8 cellular contexts compared by ENCODE assay signal in the genomic region with DNA sequence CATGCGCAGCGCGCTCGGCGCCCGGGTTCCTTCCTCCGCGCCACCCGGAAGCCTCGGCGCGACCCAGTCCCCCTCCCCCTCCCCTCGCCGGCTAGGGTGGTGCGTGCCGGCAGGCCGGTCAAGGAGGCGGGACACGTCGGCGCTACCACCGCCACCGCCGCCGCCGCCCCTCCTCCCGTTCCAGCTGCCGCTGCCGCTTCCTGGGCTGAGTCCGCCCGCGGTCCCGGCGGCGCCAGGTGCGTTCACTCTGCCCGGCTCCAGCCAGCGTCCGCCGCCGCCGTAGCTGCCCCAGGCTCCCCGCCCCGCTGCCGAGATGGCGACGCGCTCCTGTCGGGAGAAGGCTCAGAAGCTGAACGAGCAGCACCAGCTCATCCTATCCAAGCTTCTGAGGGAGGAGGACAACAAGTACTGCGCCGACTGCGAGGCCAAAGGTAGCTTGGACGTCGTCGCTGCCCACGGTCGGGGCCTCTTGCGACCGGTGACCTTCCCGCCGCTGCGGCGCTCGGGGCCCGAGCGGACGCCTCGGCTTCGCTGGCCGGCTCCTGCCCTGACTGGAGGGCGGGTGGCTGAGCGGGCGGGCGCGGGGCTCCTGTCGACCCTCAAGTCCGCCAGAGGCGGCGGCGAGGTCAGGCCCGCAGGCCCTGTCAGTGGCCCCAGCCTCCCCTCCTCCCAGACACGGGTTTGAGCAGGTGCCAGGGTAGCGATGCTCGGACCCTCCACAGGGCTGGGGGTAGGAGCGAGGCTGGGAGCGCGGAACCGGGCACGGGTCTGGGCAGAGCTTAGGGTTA. TPM values are rescaled to one million over a fixed set of nuclear protein-coding genes. Genes with fewer than 3 reads are reported as not detected.
DNase-seq lines count a peak whose midpoint lies in the region; ATAC-seq and TF ChIP-seq lines count a peak whose summit lies in the region.

TSS of gene SMAP1 (plus strand) at position 173 of the 788 bp plus-strand sequence. CDS start at position 314, 141 bp downstream.

- H3K4me1 Mint-ChIP-seq in activated B cell treated with CpG ODN at 0.5 μM for 24 hours, result peaks cover 41% of the 10 kb centered on the region

- no peaks in the 10 kb centered on the region for H3K27me3 Mint-ChIP-seq in activated B cell treated with CpG ODN at 0.5 μM for 24 hours

- H3K27ac Mint-ChIP-seq in activated B cell treated with CpG ODN at 0.5 μM for 24 hours, result peak within 1 kb of the TSS; percentile 92

- H3K9me3 Mint-ChIP-seq in activated B cell treated with CpG ODN at 0.5 μM for 24 hours, result no peaks in the 10 kb centered on the region

- CTCF ChIA-PET in activated B cell treated with CpG ODN at 0.5 μM for 24 hours (lab: Charles Lee), result interaction anchor here (1.0 to 3.5 kb wide), 4 partner anchors 17 to 216 kb away, joined by 3 to 18 read pairs (median 6); partner anchors contain the start of gene SDHAF4

- intact Hi-C loops in activated B cell treated with CpG ODN at 0.5 μM for 24 hours (cut with micrococcal nuclease), result loop anchor here (1.0 to 5.0 kb wide), 6 partner anchors 18 to 1715 kb away; partner anchors contain the start of genes FAM135A, LMBRD1, OGFRL1 and SDHAF4

- peak within 1 kb of the TSS; percentile 85 for H3K4me3 Mint-ChIP-seq in activated B cell treated with CpG ODN at 0.5 μM for 24 hours

- POLR2A ChIA-PET in activated B cell treated with CpG ODN at 0.5 μM for 24 hours (lab: Charles Lee), result interaction anchor here (0.7 to 3.2 kb wide), 8 partner anchors 11 to 621 kb away, joined by 3 to 21 read pairs (median 6); partner anchors contain the start of genes FAM135A, OGFRL1 and SDHAF4

- peak within 1 kb of the TSS; percentile 80 to 93 for H3K4me3 ChIP-seq in cardiac fibroblast (replicated peaks in 1 of 2; ENCODE audit: low read depth in 2 of 2, low read length in 2 of 2)

- ATAC-seq in GM18907 (IDR thresholded peaks at IDR 0.05; ENCODE audit: unreplicated experiment) (peak; percentile 94), HG03139 (IDR thresholded peaks at IDR 0.05; ENCODE audit: unreplicated experiment) (peak; percentile 91), activated B cell treated with CpG ODN at 0.5 μM for 24 hours (ENCODE audit: low read depth) (peak; percentile 96)

- DNase-seq in AG08396 (ENCODE audit: low spot score), result peak; percentile 99
- peak; percentile 82 for DNase-seq in NCI-H2196 treated with DMSO at 0.1 percent for 48 hours (lab: John Stamatoyannopoulos, UW; ENCODE audit: unreplicated experiment)
- peak; percentile 94 for DNase-seq in activated B cell treated with CpG ODN at 0.5 μM for 24 hours
- DNase-seq in cardiac fibroblast (ENCODE audit: low read depth in 2 of 2), result peak; percentile 89 to 95
- peak; percentile 97 for DNase-seq in iPS-NIHi7 (ENCODE audit: extremely low spot score)
- DNase-seq in smooth muscle cell of the brain vasculature (ENCODE audit: low read depth, low spot score), result peak; percentile 60

- H3K36me3 Mint-ChIP-seq in activated B cell treated with CpG ODN at 0.5 μM for 24 hours (ENCODE audit: low read depth), result no peaks in the 10 kb centered on the region

- TF ChIP-seq CTCF in activated B cell treated with CpG ODN at 0.5 μM for 24 hours (IDR thresholded peaks at IDR 0.05), result no peak
- TF ChIP-seq CTCF in cardiac fibroblast (IDR thresholded peaks at IDR 0.05; ENCODE audit: low read depth, low read length), result no peak

RNA-seq across cellular contexts. Expression of gene SMAP1, which starts in this region (rescaled TPM):
- 20.7 and 21.6 TPM in 2 replicates for total RNA-seq in activated B cell treated with CpG ODN at 0.5 μM for 24 hours

Comparison
In these comparisons a context has a peak if more than half of its experiments do, and no peak if none do; other contexts are left out.
1. Peak in every context shown above with its lines: DNase-seq, ATAC-seq and H3K4me3 ChIP-seq.